7 cellular contexts compared by ENCODE assay signal in the genomic region with DNA sequence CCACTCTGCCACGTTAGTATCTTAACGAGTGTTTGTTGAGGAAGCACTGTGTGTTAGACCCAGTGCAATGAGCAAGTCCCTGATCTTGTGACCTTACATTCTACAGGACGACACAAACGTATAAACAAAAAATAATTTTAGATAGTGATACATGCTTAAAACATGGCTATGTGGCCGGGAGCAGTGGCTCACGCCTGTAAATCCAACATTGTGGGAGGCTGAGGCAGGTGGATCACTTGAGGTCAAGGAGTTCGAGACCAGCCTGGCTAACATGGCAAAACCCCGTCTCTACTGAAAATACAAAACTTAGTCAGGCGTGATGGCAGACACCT. TPM values are rescaled to one million over a fixed set of nuclear protein-coding genes. Genes with fewer than 3 reads are reported as not detected.
DNase-seq lines count a peak whose midpoint lies in the region; ATAC-seq lines count a peak whose summit lies in the region.

No MANE protein-coding gene starts in this region.

- H3K9me3 Mint-ChIP-seq in activated T-helper 17 cell treated with anti-CD3 and anti-CD28 coated beads, Interleukin-2, amount 50 U/mL, for 72 hours = no peaks in the 10 kb centered on the region
- H3K9me3 Mint-ChIP-seq in stimulated activated naive B cell treated with anti-CD40 and anti-IgM and Interleukin-4, amounts not matched to agents 10 μg/mL and 1 μg/mL and 100 μg/mL, for 72 hours = no peaks in the 10 kb centered on the region

- no peaks in the 10 kb centered on the region for H3K4me1 ChIP-seq in iPS-15b (ENCODE audit: control insufficient read depth, insufficient read depth, low read length)

- H3K9me3 ChIP-seq in iPS-15b (ENCODE audit: control insufficient read depth, insufficient read depth, low read length) = no peaks in the 10 kb centered on the region

- H3K27me3 ChIP-seq in iPS-15b (ENCODE audit: control insufficient read depth, insufficient read depth, low read length) = peaks cover 7% of the 10 kb centered on the region

- H3K36me3 ChIP-seq in iPS-15b (ENCODE audit: control insufficient read depth, insufficient read depth, low read length) = no peaks in the 10 kb centered on the region

- peak overlapping the region; percentile 28 for H3K9ac ChIP-seq in iPS-15b (ENCODE audit: low read depth, low read length)

- H3K4me1 Mint-ChIP-seq in activated T-helper 17 cell treated with anti-CD3 and anti-CD28 coated beads, Interleukin-2, amount 50 U/mL, for 72 hours = peaks cover 6% of the 10 kb centered on the region
- peaks cover 26 to 37% of the 10 kb centered on the region in 2 donors for H3K4me1 Mint-ChIP-seq in stimulated activated naive B cell treated with anti-CD40 and anti-IgM and Interleukin-4, amounts not matched to agents 10 μg/mL and 1 μg/mL and 100 μg/mL, for 72 hours

- H3K27me3 Mint-ChIP-seq in activated T-helper 17 cell treated with anti-CD3 and anti-CD28 coated beads, Interleukin-2, amount 50 U/mL, for 72 hours = no peaks in the 10 kb centered on the region
- no peaks in the 10 kb centered on the region for H3K27me3 Mint-ChIP-seq in stimulated activated naive B cell treated with anti-CD40 and anti-IgM and Interleukin-4, amounts not matched to agents 10 μg/mL and 1 μg/mL and 100 μg/mL, for 72 hours

- ATAC-seq in HG02943 (IDR thresholded peaks at IDR 0.05; ENCODE audit: low read depth, unreplicated experiment) (peak; percentile 3), GM21723 (IDR thresholded peaks at IDR 0.05; ENCODE audit: unreplicated experiment) (no peak)
- ATAC-seq in activated T-helper 17 cell treated with anti-CD3 and anti-CD28 coated beads, Interleukin-2, amount 50 U/mL, for 72 hours (replicated peaks) = no peak
- ATAC-seq in stimulated activated naive B cell treated with anti-CD40 and anti-IgM and Interleukin-4, amounts not matched to agents 10 μg/mL and 1 μg/mL and 100 μg/mL, for 72 hours (replicated peaks) = no peak

- H3K4me3 ChIP-seq in iPS-15b (ENCODE audit: low read depth, low read length) = peak overlapping the region; percentile 60

- peaks cover 33% of the 10 kb centered on the region for H3K36me3 Mint-ChIP-seq in activated T-helper 17 cell treated with anti-CD3 and anti-CD28 coated beads, Interleukin-2, amount 50 U/mL, for 72 hours (ENCODE audit: low read depth)
- peaks cover 0 to 3% of the 10 kb centered on the region in 2 donors for H3K36me3 Mint-ChIP-seq in stimulated activated naive B cell treated with anti-CD40 and anti-IgM and Interleukin-4, amounts not matched to agents 10 μg/mL and 1 μg/mL and 100 μg/mL, for 72 hours

- peak overlapping the region; percentile 90 for H3K27ac Mint-ChIP-seq in activated T-helper 17 cell treated with anti-CD3 and anti-CD28 coated beads, Interleukin-2, amount 50 U/mL, for 72 hours
- H3K27ac Mint-ChIP-seq in stimulated activated naive B cell treated with anti-CD40 and anti-IgM and Interleukin-4, amounts not matched to agents 10 μg/mL and 1 μg/mL and 100 μg/mL, for 72 hours = peak overlapping the region; percentile 95

- DNase-seq in stimulated activated naive B cell treated with anti-CD40 and anti-IgM and Interleukin-4, amounts not matched to agents 10 μg/mL and 1 μg/mL and 100 μg/mL, for 72 hours = no peak
- no peak for DNase-seq in stimulated activated CD4-positive, alpha-beta T cell treated with anti-CD3 and anti-CD28 coated beads, Interleukin-4, amount 100 ng/mL, for 4 hours
- DNase-seq in NCI-H2081 treated with DMSO at 0.1 percent for 48 hours (lab: John Stamatoyannopoulos, UW) = no peak

- H3K4me3 Mint-ChIP-seq in activated T-helper 17 cell treated with anti-CD3 and anti-CD28 coated beads, Interleukin-2, amount 50 U/mL, for 72 hours = peak overlapping the region; percentile 99
- peak overlapping the region; percentile 84 to 89 for H3K4me3 Mint-ChIP-seq in stimulated activated naive B cell treated with anti-CD40 and anti-IgM and Interleukin-4, amounts not matched to agents 10 μg/mL and 1 μg/mL and 100 μg/mL, for 72 hours

RNA-seq across cellular contexts. Expression of a gene that starts 19.6 kb away (rescaled TPM):
- 10 to 100 TPM; 31.3 to 59.9 TPM for total RNA-seq in activated T-helper 17 cell treated with anti-CD3 and anti-CD28 coated beads, Interleukin-2, amount 50 U/mL, for 72 hours

RNA-seq across cellular contexts. Expression of a gene that starts 20.4 kb away (rescaled TPM):
- 10 to 100 TPM; 11.8 to 26.8 TPM for total RNA-seq in activated T-helper 17 cell treated with anti-CD3 and anti-CD28 coated beads, Interleukin-2, amount 50 U/mL, for 72 hours

RNA-seq across cellular contexts. Expression of a gene that starts 27.2 kb away (rescaled TPM):
- total RNA-seq in activated T-helper 17 cell treated with anti-CD3 and anti-CD28 coated beads, Interleukin-2, amount 50 U/mL, for 72 hours = 10 to 100 TPM; 20.7 to 32.1 TPM

RNA-seq across cellular contexts. Expression of a gene that starts 34.1 kb away (rescaled TPM):
- 100 to 1,000 TPM in 1 of 2 donors, 10 to 100 TPM in 1; 84.0 to 123 TPM for total RNA-seq in activated T-helper 17 cell treated with anti-CD3 and anti-CD28 coated beads, Interleukin-2, amount 50 U/mL, for 72 hours

RNA-seq across cellular contexts. Expression of a gene that starts 45.2 kb away (rescaled TPM):
- total RNA-seq in activated T-helper 17 cell treated with anti-CD3 and anti-CD28 coated beads, Interleukin-2, amount 50 U/mL, for 72 hours = 100 to 1,000 TPM in 1 of 2 donors, 10 to 100 TPM in 1; 87.7 to 131 TPM
